In genomic region chr10:96229568-96230030, GRCh38 we compare ENCODE assay signal across 8 cellular contexts. TPM values are rescaled to one million over a fixed set of nuclear protein-coding genes. Genes with fewer than 3 reads are reported as not detected.
A peak's percentile ranks its signal among the peaks of the same experiment; 100 is the strongest.
DNase-seq lines count a peak whose midpoint lies in the region; ATAC-seq and TF ChIP-seq lines count a peak whose summit lies in the region.

No MANE protein-coding gene starts in this region.

- ATAC-seq in GM18867 (IDR thresholded peaks at IDR 0.05; ENCODE audit: unreplicated experiment) (peak; percentile 61), left lung (peak; percentile 99), GM19035 (IDR thresholded peaks at IDR 0.05; ENCODE audit: unreplicated experiment) (no peak)

- H3K27me3 ChIP-seq in left lung = no peaks in the 10 kb centered on the region

- peak; percentile 15 for DNase-seq in AG09319 (ENCODE audit: extremely low read depth, low read depth)
- DNase-seq in NCI-H2171 (lab: John Stamatoyannopoulos, UW) = peak; percentile 17
- DNase-seq in activated CD4-positive, CD25-positive, alpha-beta regulatory T cell treated with anti-CD3 and anti-CD28 coated beads, Interleukin-2, amount 50 U/mL, for 72 hours = peak; percentile 66
- DNase-seq in central memory CD4-positive, alpha-beta T cell = peak; percentile 45
- DNase-seq in left lung = peak; percentile 80 to 93
- peak; percentile 54 to 70 for DNase-seq in stimulated activated CD4-positive, alpha-beta T cell treated with anti-CD3 and anti-CD28 coated beads, Interleukin-4, amount 100 ng/mL, for 4 hours

- intact Hi-C loops in left lung (cut with DNase I) = loop anchor here in 1 of 2 donors (5.0 kb wide), 1 partner anchor 63 kb away; no protein-coding TSS in a partner anchor

- H3K27ac ChIP-seq in left lung = no peak overlapping the region

- TF ChIP-seq CTCF in AG09319 (IDR thresholded peaks at IDR 0.05; ENCODE audit: low read depth, low read length) = peak; percentile 76
- TF ChIP-seq CTCF in left lung (IDR thresholded peaks at IDR 0.05) = peak; percentile 47 to 64

- H3K9me3 ChIP-seq in left lung = no peaks in the 10 kb centered on the region

- no peaks in the 10 kb centered on the region for H3K4me1 ChIP-seq in left lung

- H3K36me3 ChIP-seq in left lung = no peaks in the 10 kb centered on the region

- H3K4me3 ChIP-seq in left lung = no peak overlapping the region

RNA-seq across cellular contexts. Expression of gene BLNK, which starts 41.8 kb away (rescaled TPM):
- 1 to 10 TPM; 7.9 to 9.4 TPM for total RNA-seq in left lung

Comparison
In these comparisons a context has a peak if more than half of its experiments do, and no peak if none do; other contexts are left out.
1. DNase-seq: peak in every context shown above with its lines; median percentile 86 in left lung; 66 in activated CD4-positive, CD25-positive, alpha-beta regulatory T cell treated with anti-CD3 and anti-CD28 coated beads, Interleukin-2, amount 50 U/mL, for 72 hours; 62 in stimulated activated CD4-positive, alpha-beta T cell treated with anti-CD3 and anti-CD28 coated beads, Interleukin-4, amount 100 ng/mL, for 4 hours; 45 in central memory CD4-positive, alpha-beta T cell; 17 in NCI-H2171; 15 in AG09319.